Comparison of ENCODE assay signal across 21 cellular contexts in genomic region chr3:64505419-64505818, GRCh38.
DNase-seq lines count a peak whose midpoint lies in the region; ATAC-seq, FAIRE-seq and TF ChIP-seq lines count a peak whose summit lies in the region.
"Had no signal": no experiment of that assay in that cellular context is flagged by ENCODE, and none has a peak within 500 bp of the region (broad histone marks: within the 10 kb centered on the region; RNA-seq: fewer than 3 reads in every experiment).

No MANE protein-coding gene starts in this region.

- peak overlapping the region; percentile 74; the same call in 1 of the 2 replicates for H2AFZ ChIP-seq in H1 (ENCODE audit: low read length)
- no peak overlapping the region for H2AFZ ChIP-seq in PC-9

- H3F3A ChIP-seq in PC-9 (ENCODE audit: insufficient read depth, low read depth), result no peaks in the 10 kb centered on the region; the same call in 1 of the 2 replicates

- no peak overlapping the region for H2BK20ac ChIP-seq in H1 (ENCODE audit: low read length)

- H3K4me2 ChIP-seq in BLaER1 treated with 17β-estradiol and CSF1 and Interleukin-3, amounts not matched to agents 10 nM and 100 nM, result peak overlapping the region in 8 of 11 experiments; percentile 17 to 89 (median 74); a peak in 15 of 22 replicates
- H3K4me2 ChIP-seq in H1 (ENCODE audit: insufficient read depth in 1 of 2, low read depth in 2 of 2, low read length in 2 of 2) (no peak overlapping the region), PC-9 (no peak overlapping the region)

- no peak for TF ChIP-seq RAD21 in H1 (IDR thresholded peaks at IDR 0.05 in 1 of 2, conservative IDR thresholded peaks at IDR 0.05 in 1 of 2; ENCODE audit: low read depth in 2 of 2, low read length in 2 of 2)

- CTCF ChIA-PET in H1 (lab: Charles Lee; ENCODE audit: partially characterized antibody), result interaction anchor here (1.4 kb wide), 1 partner anchor 26 kb away, joined by 5 read pairs; no protein-coding TSS in a partner anchor
- CTCF ChIA-PET in PC-9 (lab: Charles Lee), result no interaction called here

- peak; percentile 85 for DNase-seq in NOMO-1 treated with dmso at 0.1 percent for 144 hours (lab: John Stamatoyannopoulos, UW; ENCODE audit: unreplicated experiment)
- no peak for DNase-seq in H1 (ENCODE audit: low read depth in 1 of 2, low spot score in 2 of 2)
- no peak for DNase-seq in medulla oblongata (ENCODE audit: extremely low spot score)
- no peak for DNase-seq in upper lobe of right lung
- DNase-seq in PC-9, result no peak
- no peak for DNase-seq in GM03348 (ENCODE audit: low spot score)
- DNase-seq: activated CD4-positive, alpha-beta T cell treated with anti-CD3 and anti-CD28 coated beads for 1 hour; activated naive CD8-positive, alpha-beta T cell treated with anti-CD3 and anti-CD28 coated beads for 36 hours; C1 segment of cervical spinal cord; endodermal cell; mesendoderm; naive thymus-derived CD8-positive, alpha-beta T cell; NCI-H2107; ovary had no signal

- no peak overlapping the region for H4K8ac ChIP-seq in H1 (ENCODE audit: extremely low read depth, insufficient read depth, low read length)

- no peak for TF ChIP-seq EP300 in H1 (IDR thresholded peaks at IDR 0.05; ENCODE audit: borderline replicate concordance in 1 of 2, low read depth in 2 of 2, low read length in 2 of 2)

- no peaks in the 10 kb centered on the region for H3K79me1 ChIP-seq in H1 (ENCODE audit: low read depth, low read length)

- no TSS peak for BruUV-seq in PC-9 (replicated peaks; lab: Mats Ljungman, UMichigan)

- H3K23me2 ChIP-seq in H1 (ENCODE audit: low read depth, low read length), result no peaks in the 10 kb centered on the region

- WGBS in H1 (ENCODE audit: extremely low coverage in 1 of 2, insufficient coverage in 1 of 2, insufficient read length in 1 of 2, insufficient replicate concordance in 2 of 2, low coverage in 1 of 2, low lambda C conversion rate in 2 of 2, missing lambda C conversion rate in 1 of 2), 2 experiments, result 81% methylated on average over 7 of the region's 7 CpGs; no CpG with 5 or more reads in 1 of the 2 experiments

- peak overlapping the region in 2 of 11 experiments; percentile 28 to 47; a peak in 3 of 22 replicates for H3K27ac ChIP-seq in BLaER1 treated with 17β-estradiol and CSF1 and Interleukin-3, amounts not matched to agents 10 nM and 100 nM
- no peak overlapping the region for H3K27ac ChIP-seq in H1 (ENCODE audit: low read depth, low read length)
- no peak overlapping the region for H3K27ac ChIP-seq in upper lobe of right lung
- H3K27ac ChIP-seq in PC-9, result no peak overlapping the region
- H3K27ac ChIP-seq: ovary, suprapubic skin, vagina had no signal

- peaks cover 0 to 9% (median 0%) of the 10 kb centered on the region in 11 experiments; a peak in 1 of 22 replicates for H3K27me3 ChIP-seq in BLaER1 treated with 17β-estradiol and CSF1 and Interleukin-3, amounts not matched to agents 10 nM and 100 nM
- H3K27me3 ChIP-seq in H1 (replicated peaks in 1 of 4; ENCODE audit: control insufficient read depth in 3 of 4, extremely low read depth in 1 of 4, insufficient read depth in 3 of 4, low read length in 3 of 4) (no peaks in the 10 kb centered on the region), upper lobe of right lung (no peaks in the 10 kb centered on the region), PC-9 (ENCODE audit: insufficient read depth, low read depth) (no peaks in the 10 kb centered on the region)
- H3K27me3 ChIP-seq: ovary, suprapubic skin, vagina had no signal

- POLR2A ChIA-PET in H1 (lab: Charles Lee; ENCODE audit: partially characterized antibody), result no interaction called here
- POLR2A ChIA-PET in PC-9 (lab: Charles Lee; ENCODE audit: unreplicated experiment), result no interaction called here

- no peaks in the 10 kb centered on the region for H3K79me2 ChIP-seq in H1 (ENCODE audit: control insufficient read depth in 1 of 2, insufficient read depth in 2 of 2, low read length in 2 of 2)
- H3K79me2 ChIP-seq in PC-9 (ENCODE audit: low read depth), result no peaks in the 10 kb centered on the region

- intact Hi-C loops in upper lobe of right lung (cut with DNase I) (no loop called here), PC-9 (cut with micrococcal nuclease; ENCODE audit: unreplicated experiment) (no loop called here)

- TF ChIP-seq CTCF in H1 (IDR thresholded peaks at IDR 0.05; ENCODE audit: control extremely low read depth in 1 of 3, insufficient read depth in 1 of 3, low read depth in 1 of 3, low read length in 3 of 3) (no peak), upper lobe of right lung (IDR thresholded peaks at IDR 0.05) (no peak), PC-9 (conservative IDR thresholded peaks at IDR 0.05) (no peak)

- no peak overlapping the region for H3K9ac ChIP-seq in BLaER1 treated with 17β-estradiol and CSF1 and Interleukin-3, amounts not matched to agents 10 nM and 100 nM
- no peak overlapping the region for H3K9ac ChIP-seq in H1 (replicated peaks in 1 of 4; ENCODE audit: extremely low read depth in 1 of 4, low read depth in 3 of 4, low read length in 3 of 4)

- H3K9me2 ChIP-seq in PC-9 (ENCODE audit: insufficient read depth), result no peaks in the 10 kb centered on the region

- FAIRE-seq in H1 (lab: Jason Lieb, UNC), result no peak
- FAIRE-seq: RCC 7860 had no signal

- H3K14ac ChIP-seq in H1 (ENCODE audit: insufficient read length), result no peak overlapping the region

- no peak overlapping the region for H2BK120ac ChIP-seq in H1 (replicated peaks; ENCODE audit: low read depth, low read length)

- no peak overlapping the region for H3K18ac ChIP-seq in H1 (ENCODE audit: extremely low read depth, low read length)

- H3K4me3 ChIP-seq in BLaER1 treated with 17β-estradiol and CSF1 and Interleukin-3, amounts not matched to agents 10 nM and 100 nM, result no peak overlapping the region
- H3K4me3 ChIP-seq in H1 (ENCODE audit: extremely low read depth in 1 of 4, insufficient read depth in 2 of 4, low read depth in 3 of 4, low read length in 4 of 4), result no peak overlapping the region
- no peak overlapping the region for H3K4me3 ChIP-seq in upper lobe of right lung
- no peak overlapping the region for H3K4me3 ChIP-seq in PC-9
- H3K4me3 ChIP-seq: ovary, suprapubic skin, vagina had no signal

- no peak overlapping the region for H2BK5ac ChIP-seq in H1 (ENCODE audit: low read depth, low read length)

- ATAC-seq in HG03432 (IDR thresholded peaks at IDR 0.05; ENCODE audit: unreplicated experiment) (peak; percentile 64), upper lobe of right lung (no peak)
- ATAC-seq: naive thymus-derived CD8-positive, alpha-beta T cell; sciatic nerve; SK-N-SH treated with all-trans-retinoic acid at 6 μM for 48 hours had no signal

- no peaks in the 10 kb centered on the region for H4K20me1 ChIP-seq in BLaER1 treated with 17β-estradiol and CSF1 and Interleukin-3, amounts not matched to agents 10 nM and 100 nM
- no peaks in the 10 kb centered on the region for H4K20me1 ChIP-seq in H1 (replicated peaks in 1 of 2; ENCODE audit: control insufficient read depth in 1 of 2, insufficient read depth in 2 of 2, low read length in 2 of 2)
- no peaks in the 10 kb centered on the region for H4K20me1 ChIP-seq in PC-9 (ENCODE audit: insufficient read depth)

- H3K56ac ChIP-seq in H1 (replicated peaks; ENCODE audit: insufficient read length, low read depth, low read length), result no peak overlapping the region

- H3K4me1 ChIP-seq in BLaER1 treated with 17β-estradiol and CSF1 and Interleukin-3, amounts not matched to agents 10 nM and 100 nM, result peaks cover 0 to 17% (median 9%) of the 10 kb centered on the region in 10 experiments; a peak in 12 of 20 replicates
- H3K4me1 ChIP-seq in H1 (replicated peaks in 1 of 4; ENCODE audit: control insufficient read depth in 3 of 4, insufficient read depth in 4 of 4, low read length in 3 of 4), result no peaks in the 10 kb centered on the region
- H3K4me1 ChIP-seq in upper lobe of right lung, result peaks cover 7% of the 10 kb centered on the region
- H3K4me1 ChIP-seq in PC-9 (replicated peaks; ENCODE audit: insufficient read depth), result peaks cover 15% of the 10 kb centered on the region
- H3K4me1 ChIP-seq: suprapubic skin, vagina had no signal

- no peak overlapping the region for H2BK15ac ChIP-seq in H1 (ENCODE audit: low read length)

- H4K5ac ChIP-seq in H1 (ENCODE audit: insufficient read length, low read depth, low read length), result no peak overlapping the region

- no peak overlapping the region for H2AK5ac ChIP-seq in H1 (ENCODE audit: low read depth, low read length)

- H4K91ac ChIP-seq in H1 (replicated peaks; ENCODE audit: insufficient read length, low read length), result no peak overlapping the region

- TF ChIP-seq POLR2A in H1 (IDR thresholded peaks at IDR 0.05; ENCODE audit: control extremely low read depth in 1 of 2, low read depth in 2 of 2, low read length in 2 of 2), result no peak

- no peak overlapping the region for H3K4ac ChIP-seq in H1 (replicated peaks; ENCODE audit: insufficient read length, low read depth, low read length)

- no peaks in the 10 kb centered on the region for H3K36me3 ChIP-seq in BLaER1 treated with 17β-estradiol and CSF1 and Interleukin-3, amounts not matched to agents 10 nM and 100 nM
- H3K36me3 ChIP-seq in H1 (ENCODE audit: control insufficient read depth in 2 of 4, insufficient read depth in 4 of 4, low read length in 3 of 4) (no peaks in the 10 kb centered on the region), upper lobe of right lung (no peaks in the 10 kb centered on the region), PC-9 (ENCODE audit: low read depth) (no peaks in the 10 kb centered on the region)
- H3K36me3 ChIP-seq: ovary, suprapubic skin, vagina had no signal

- peaks cover 0 to 11% (median 0%) of the 10 kb centered on the region in 11 experiments; a peak in 3 of 22 replicates for H3K9me3 ChIP-seq in BLaER1 treated with 17β-estradiol and CSF1 and Interleukin-3, amounts not matched to agents 10 nM and 100 nM (replicated peaks in 1 of 11)
- no peaks in the 10 kb centered on the region for H3K9me3 ChIP-seq in H1 (ENCODE audit: insufficient read depth in 2 of 2, low read depth in 1 of 2, low read length in 1 of 2)
- H3K9me3 ChIP-seq in upper lobe of right lung, result no peaks in the 10 kb centered on the region
- H3K9me3 ChIP-seq in PC-9 (ENCODE audit: insufficient read depth, low read depth), result no peaks in the 10 kb centered on the region
- H3K9me3 ChIP-seq: ovary, suprapubic skin, vagina had no signal

- no peak overlapping the region for H2BK12ac ChIP-seq in H1 (ENCODE audit: low read depth, low read length)

- H3K23ac ChIP-seq in H1 (ENCODE audit: insufficient read length), result no peak overlapping the region

TF ChIP-seq in H1, 55 proteins besides CTCF, POLR2A, EP300 and RAD21 (continues in another document):
- TF ChIP-seq, protein P1, sequence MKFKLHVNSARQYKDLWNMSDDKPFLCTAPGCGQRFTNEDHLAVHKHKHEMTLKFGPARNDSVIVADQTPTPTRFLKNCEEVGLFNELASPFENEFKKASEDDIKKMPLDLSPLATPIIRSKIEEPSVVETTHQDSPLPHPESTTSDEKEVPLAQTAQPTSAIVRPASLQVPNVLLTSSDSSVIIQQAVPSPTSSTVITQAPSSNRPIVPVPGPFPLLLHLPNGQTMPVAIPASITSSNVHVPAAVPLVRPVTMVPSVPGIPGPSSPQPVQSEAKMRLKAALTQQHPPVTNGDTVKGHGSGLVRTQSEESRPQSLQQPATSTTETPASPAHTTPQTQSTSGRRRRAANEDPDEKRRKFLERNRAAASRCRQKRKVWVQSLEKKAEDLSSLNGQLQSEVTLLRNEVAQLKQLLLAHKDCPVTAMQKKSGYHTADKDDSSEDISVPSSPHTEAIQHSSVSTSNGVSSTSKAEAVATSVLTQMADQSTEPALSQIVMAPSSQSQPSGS (IDR thresholded peaks at IDR 0.05; ENCODE audit: low read length), result no peak
- no peak for TF ChIP-seq SIRT6 (IDR thresholded peaks at IDR 0.05; ENCODE audit: low read length)

Comparison
In these comparisons a context has a peak if more than half of its experiments do, and no peak if none do; other contexts are left out.
1. H3K4me2 ChIP-seq: peak in BLaER1 treated with 17β-estradiol and CSF1 and Interleukin-3, amounts not matched to agents 10 nM and 100 nM (8 of 11); none in H1 (0 of 2) and PC-9 (single experiment).